In genomic region chr2:232354069-232354468, GRCh38 we compare ENCODE assay signal across 20 cellular contexts. TPM values are rescaled to one million over a fixed set of nuclear protein-coding genes. Genes with fewer than 3 reads are reported as not detected.
DNase-seq lines count a peak whose midpoint lies in the region; ATAC-seq and TF ChIP-seq lines count a peak whose summit lies in the region.
"Had no signal": no experiment of that assay in that cellular context is flagged by ENCODE, and none has a peak within 500 bp of the region (broad histone marks: within the 10 kb centered on the region; RNA-seq: fewer than 3 reads in every experiment).

No MANE protein-coding gene starts in this region.

- intact Hi-C loops in left lung (cut with DNase I) (no loop called here), sciatic nerve (cut with DNase I) (no loop called here), Calu3 (cut with micrococcal nuclease; ENCODE audit: unreplicated experiment) (no loop called here)

- H3K4me1 Mint-ChIP-seq in activated naive CD8-positive, alpha-beta T cell treated with anti-CD3 and anti-CD28 coated beads, Interleukin-2, amount 10 ng/mL, durations not matched to agents 7 days and 5 days = peaks cover 2% of the 10 kb centered on the region
- H3K4me1 Mint-ChIP-seq in activated naive CD8-positive, alpha-beta T cell treated with anti-CD3 and anti-CD28 coated beads for 36 hours = peaks cover 1% of the 10 kb centered on the region
- no peaks in the 10 kb centered on the region for H3K4me1 Mint-ChIP-seq in Calu3 (ENCODE audit: low read depth, unreplicated experiment)

- peak; percentile 20 for DNase-seq in activated naive CD8-positive, alpha-beta T cell treated with anti-CD3 and anti-CD28 coated beads, Interleukin-2, amount 10 ng/mL, durations not matched to agents 7 days and 5 days
- no peak for DNase-seq in activated naive CD8-positive, alpha-beta T cell treated with anti-CD3 and anti-CD28 coated beads for 36 hours
- peak; percentile 8 to 42 for DNase-seq in left lung
- DNase-seq in sciatic nerve (ENCODE audit: low spot score) = peak; percentile 38
- DNase-seq in NCI-H82 treated with DMSO at 0.1 percent for 48 hours (lab: John Stamatoyannopoulos, UW; ENCODE audit: unreplicated experiment) = no peak
- no peak for DNase-seq in Calu3
- DNase-seq in globus pallidus (ENCODE audit: low spot score) = no peak
- DNase-seq: GDM1; NCI-H1105; NCI-H146; NCI-H2029; NCI-H2227 treated with DMSO at 0.1 percent for 48 hours; NCI-H510A; NCI-H748 treated with DMSO at 0.1 percent for 48 hours; NK-92 treated with Interleukin-12 subunit alpha and Interleukin-12 subunit beta, amount 100 ng/mL, for 24 hours; SJCRH30 had no signal

- no peaks in the 10 kb centered on the region for H3K36me3 ChIP-seq in left lung
- H3K36me3 ChIP-seq: SJCRH30 had no signal

- H3K4me1 ChIP-seq in left lung = peaks cover 0 to 3% of the 10 kb centered on the region in 2 donors
- H3K4me1 ChIP-seq: SJCRH30 had no signal

- H3K27ac ChIP-seq in left lung = no peak overlapping the region
- H3K27ac ChIP-seq: C4-2B, SJCRH30 had no signal

- H3K4me3 ChIP-seq in left lung = no peak overlapping the region
- H3K4me3 ChIP-seq: SJCRH30 had no signal

- TF ChIP-seq CTCF in left lung (IDR thresholded peaks at IDR 0.05) = no peak
- TF ChIP-seq CTCF in Calu3 (IDR thresholded peaks at IDR 0.05; ENCODE audit: unreplicated experiment) = no peak

- POLR2A ChIA-PET in activated naive CD8-positive, alpha-beta T cell treated with anti-CD3 and anti-CD28 coated beads, Interleukin-2, amount 10 ng/mL, durations not matched to agents 7 days and 5 days (lab: Charles Lee) = no interaction called here

- H3K4me3 Mint-ChIP-seq in activated naive CD8-positive, alpha-beta T cell treated with anti-CD3 and anti-CD28 coated beads, Interleukin-2, amount 10 ng/mL, durations not matched to agents 7 days and 5 days = no peak overlapping the region
- no peak overlapping the region for H3K4me3 Mint-ChIP-seq in activated naive CD8-positive, alpha-beta T cell treated with anti-CD3 and anti-CD28 coated beads for 36 hours
- H3K4me3 Mint-ChIP-seq in Calu3 (ENCODE audit: low read depth, unreplicated experiment) = no peak overlapping the region

- CTCF ChIA-PET in Calu3 (lab: Charles Lee) = no interaction called here

- no peaks in the 10 kb centered on the region for H3K9me3 ChIP-seq in left lung

- ATAC-seq in activated naive CD8-positive, alpha-beta T cell treated with anti-CD3 and anti-CD28 coated beads, Interleukin-2, amount 10 ng/mL, durations not matched to agents 7 days and 5 days (ENCODE audit: low read depth) = no peak
- ATAC-seq in left lung (no peak), sciatic nerve (no peak)
- ATAC-seq: HCT116, Panc1 had no signal

- H3K27me3 ChIP-seq in left lung = peaks cover 32 to 62% of the 10 kb centered on the region in 2 donors
- H3K27me3 ChIP-seq: SJCRH30 had no signal

- BruUV-seq in Calu3 (replicated peaks; lab: Mats Ljungman, UMichigan) = no TSS peak

- no peaks in the 10 kb centered on the region for H3K9me3 Mint-ChIP-seq in activated naive CD8-positive, alpha-beta T cell treated with anti-CD3 and anti-CD28 coated beads, Interleukin-2, amount 10 ng/mL, durations not matched to agents 7 days and 5 days
- H3K9me3 Mint-ChIP-seq in activated naive CD8-positive, alpha-beta T cell treated with anti-CD3 and anti-CD28 coated beads for 36 hours = no peaks in the 10 kb centered on the region
- no peaks in the 10 kb centered on the region for H3K9me3 Mint-ChIP-seq in Calu3 (ENCODE audit: low read depth, unreplicated experiment)

- no peaks in the 10 kb centered on the region for H3K36me3 Mint-ChIP-seq in activated naive CD8-positive, alpha-beta T cell treated with anti-CD3 and anti-CD28 coated beads, Interleukin-2, amount 10 ng/mL, durations not matched to agents 7 days and 5 days
- no peaks in the 10 kb centered on the region for H3K36me3 Mint-ChIP-seq in activated naive CD8-positive, alpha-beta T cell treated with anti-CD3 and anti-CD28 coated beads for 36 hours
- H3K36me3 Mint-ChIP-seq in Calu3 (ENCODE audit: insufficient read depth, unreplicated experiment) = peaks cover 7% of the 10 kb centered on the region
- H3K36me3 Mint-ChIP-seq: IgD-negative memory B cell had no signal

- H3K27me3 Mint-ChIP-seq in activated naive CD8-positive, alpha-beta T cell treated with anti-CD3 and anti-CD28 coated beads, Interleukin-2, amount 10 ng/mL, durations not matched to agents 7 days and 5 days = peaks cover 25% of the 10 kb centered on the region
- H3K27me3 Mint-ChIP-seq in activated naive CD8-positive, alpha-beta T cell treated with anti-CD3 and anti-CD28 coated beads for 36 hours = peaks cover 33% of the 10 kb centered on the region
- peaks cover 11% of the 10 kb centered on the region for H3K27me3 Mint-ChIP-seq in Calu3 (ENCODE audit: unreplicated experiment)

- no peak overlapping the region for H3K27ac Mint-ChIP-seq in activated naive CD8-positive, alpha-beta T cell treated with anti-CD3 and anti-CD28 coated beads, Interleukin-2, amount 10 ng/mL, durations not matched to agents 7 days and 5 days
- H3K27ac Mint-ChIP-seq in activated naive CD8-positive, alpha-beta T cell treated with anti-CD3 and anti-CD28 coated beads for 36 hours = no peak overlapping the region
- no peak overlapping the region for H3K27ac Mint-ChIP-seq in Calu3 (ENCODE audit: unreplicated experiment)
- H3K27ac Mint-ChIP-seq: IgD-negative memory B cell had no signal

RNA-seq across cellular contexts. Expression of gene ALPP, which starts 24.5 kb away (rescaled TPM):
- not detected for total RNA-seq in activated naive CD8-positive, alpha-beta T cell treated with anti-CD3 and anti-CD28 coated beads, Interleukin-2, amount 10 ng/mL, durations not matched to agents 7 days and 5 days
- not detected for total RNA-seq in activated naive CD8-positive, alpha-beta T cell treated with anti-CD3 and anti-CD28 coated beads for 36 hours
- total RNA-seq in left lung (10 to 100 TPM in 1 of 2 donors, 1 to 10 TPM in 1; 3.1 to 14.1 TPM), sciatic nerve (not detected), Calu3 (2022) (not detected in 2 replicates)
- total RNA-seq: SJCRH30 had no signal

RNA-seq across cellular contexts. Expression of gene ALPG, which starts 52.6 kb away (rescaled TPM):
- total RNA-seq in activated naive CD8-positive, alpha-beta T cell treated with anti-CD3 and anti-CD28 coated beads, Interleukin-2, amount 10 ng/mL, durations not matched to agents 7 days and 5 days = not detected
- total RNA-seq in activated naive CD8-positive, alpha-beta T cell treated with anti-CD3 and anti-CD28 coated beads for 36 hours = not detected
- total RNA-seq in left lung (under 1 TPM in 1 of 2 donors, not detected in 1; 0.16 TPM), sciatic nerve (not detected), Calu3 (2022) (not detected in 2 replicates)
- total RNA-seq: SJCRH30 had no signal

Comparison
In these comparisons a context has a peak if more than half of its experiments do, and no peak if none do; other contexts are left out.
1. DNase-seq: peak in activated naive CD8-positive, alpha-beta T cell treated with anti-CD3 and anti-CD28 coated beads, Interleukin-2, amount 10 ng/mL, durations not matched to agents 7 days and 5 days (single experiment), left lung (2 of 2) and sciatic nerve (single experiment); none in activated naive CD8-positive, alpha-beta T cell treated with anti-CD3 and anti-CD28 coated beads for 36 hours (single experiment), NCI-H82 treated with DMSO at 0.1 percent for 48 hours (single experiment), Calu3 (single experiment) and globus pallidus (single experiment).